27 cellular contexts compared by ENCODE assay signal in genomic region chr12:3600951-3601350, GRCh38.
"Had no signal": no experiment of that assay in that cellular context is flagged by ENCODE, and none has a peak within 500 bp of the region (broad histone marks: within the 10 kb centered on the region; RNA-seq: fewer than 3 reads in every experiment).

No MANE protein-coding gene starts in this region.

- H3K27ac ChIP-seq: coronary artery, esophagus muscularis mucosa, foreskin keratinocyte, gastroesophageal sphincter, pancreas, suprapubic skin, transverse colon, vagina had no signal

- H3K36me3 ChIP-seq: esophagus muscularis mucosa, gastroesophageal sphincter, pancreas, suprapubic skin, transverse colon, vagina had no signal

- H3K27ac Mint-ChIP-seq: memory B cell, mesothelial cell of epicardium, nephron progenitor cell, progenitor cell of endocrine pancreas had no signal

- H3K27me3 ChIP-seq: pancreas, transverse colon, vagina had no signal

- ATAC-seq: gastroesophageal sphincter; mucosa of descending colon; pancreas; stimulated activated naive CD8-positive, alpha-beta T cell treated with anti-CD3 and anti-CD28 coated beads, Interleukin-15, amount 100 ng/mL, for 72 hours had no signal

- H3K9me3 Mint-ChIP-seq: central memory CD8-positive, alpha-beta T cell; memory B cell; mesothelial cell of epicardium; nephron progenitor cell; stimulated activated naive CD8-positive, alpha-beta T cell treated with anti-CD3 and anti-CD28 coated beads, Interleukin-15, amount 100 ng/mL, for 72 hours had no signal

- DNase-seq: dermis blood vessel endothelial cell; effector memory CD4-positive, alpha-beta T cell; foreskin keratinocyte; mucosa of descending colon; naive B cell; nephron progenitor cell; occipital lobe; right cardiac atrium; stimulated activated CD4-positive, alpha-beta T cell treated with anti-CD3 and anti-CD28 coated beads, Interleukin-15, amount 100 ng/mL, for 24 hours; stimulated activated CD4-positive, alpha-beta T cell treated with anti-CD3 and anti-CD28 coated beads, Interleukin-2, amount 100 ng/mL, for 48 hours; stimulated activated naive CD4-positive, alpha-beta T cell; stimulated activated naive CD8-positive, alpha-beta T cell treated with anti-CD3 and anti-CD28 coated beads, Interleukin-15, amount 100 ng/mL, for 72 hours; transverse colon had no signal

- H3K4me1 ChIP-seq: foreskin keratinocyte, pancreas, vagina had no signal

- H3K36me3 Mint-ChIP-seq: memory B cell, mesothelial cell of epicardium, naive B cell had no signal

- H3K4me3 Mint-ChIP-seq: central memory CD8-positive, alpha-beta T cell; memory B cell; mesothelial cell of epicardium; naive B cell; nephron progenitor cell; stimulated activated naive CD8-positive, alpha-beta T cell treated with anti-CD3 and anti-CD28 coated beads, Interleukin-15, amount 100 ng/mL, for 72 hours had no signal

- H3K9me3 ChIP-seq: esophagus muscularis mucosa, gastroesophageal sphincter, mucosa of descending colon, pancreas, suprapubic skin, transverse colon, vagina had no signal

- H3K4me3 ChIP-seq: coronary artery, esophagus muscularis mucosa, gastroesophageal sphincter, lung, mucosa of descending colon, pancreas, skin epidermis, suprapubic skin, transverse colon, vagina had no signal

- FAIRE-seq: endothelial cell of umbilical vein, keratinocyte, pancreas had no signal

- H3K27me3 Mint-ChIP-seq: memory B cell had no signal
